8 cellular contexts compared by ENCODE assay signal in genomic region chr19:18304496-18305312, GRCh38. TPM values are rescaled to one million over a fixed set of nuclear protein-coding genes. Genes with fewer than 3 reads are reported as not detected.
DNase-seq lines count a peak whose midpoint lies in the region; ATAC-seq and TF ChIP-seq lines count a peak whose summit lies in the region.

No MANE protein-coding gene starts in this region.

- peaks cover 3% of the 10 kb centered on the region for H3K36me3 Mint-ChIP-seq in type B pancreatic cell

- H3K27ac ChIP-seq in adipose tissue (ENCODE audit: low read depth, low read length) = peak overlapping the region; percentile 87

- H3K9me3 Mint-ChIP-seq in type B pancreatic cell = no peaks in the 10 kb centered on the region

- H3K27ac Mint-ChIP-seq in type B pancreatic cell = peak overlapping the region; percentile 90

- intact Hi-C loops in left cardiac atrium (cut with DNase I) = loop anchor here in 1 of 2 donors (2.0 kb wide), 1 partner anchor 18 kb away; the partner anchor contains the start of gene LSM4

- peaks cover 24% of the 10 kb centered on the region for H3K4me1 Mint-ChIP-seq in type B pancreatic cell (ENCODE audit: unreplicated experiment)

- TF ChIP-seq CTCF in GM10266 (IDR thresholded peaks at IDR 0.05; ENCODE audit: control insufficient read depth, insufficient read depth, low read depth, missing control alignments) (no peak), type B pancreatic cell (conservative IDR thresholded peaks at IDR 0.05) (no peak)

- H3K27me3 Mint-ChIP-seq in type B pancreatic cell = no peaks in the 10 kb centered on the region

- WGBS in adipose tissue, 3 donors = 0 to 33% (median 1%) methylated on average over 25 to 29 of the region's 29 CpGs

- peak; percentile 88 for DNase-seq in GM10266 (ENCODE audit: extremely low spot score)
- DNase-seq in T follicular helper cell (ENCODE audit: low read depth) = peak; percentile 71
- DNase-seq in left cardiac atrium = peak; percentile 93
- peak; percentile 75 for DNase-seq in pons (ENCODE audit: low spot score)
- no peak for DNase-seq in type B pancreatic cell (ENCODE audit: extremely low spot score, unreplicated experiment)
- DNase-seq in NCI-H1930 (lab: John Stamatoyannopoulos, UW) = no peak

- H3K4me3 Mint-ChIP-seq in type B pancreatic cell = peak overlapping the region; percentile 82

- peak; percentile 49 for ATAC-seq in HG03432 (IDR thresholded peaks at IDR 0.05; ENCODE audit: unreplicated experiment)
- ATAC-seq in left cardiac atrium = peak; percentile 84 to 89

RNA-seq across cellular contexts. Expression of gene LSM4, which starts 18.2 kb away (rescaled TPM):
- 100 to 1,000 TPM in 2 of 3 donors, 10 to 100 TPM in 1; 46.3 to 118 (median 100) TPM for polyA plus RNA-seq in adipose tissue
- total RNA-seq in left cardiac atrium (10 to 100 TPM; 68.9 to 79.0 TPM), type B pancreatic cell (ENCODE audit: low replicate concordance) (196 and 223 TPM in 2 replicates)

RNA-seq across cellular contexts. Expression of gene JUND, which starts 23.3 kb away (rescaled TPM):
- 100 to 1,000 TPM; 165 to 392 (median 214) TPM for polyA plus RNA-seq in adipose tissue
- total RNA-seq in left cardiac atrium = 100 to 1,000 TPM; 122 to 169 TPM
- 126 and 232 TPM in 2 replicates for total RNA-seq in type B pancreatic cell (ENCODE audit: low replicate concordance)

RNA-seq across cellular contexts. Expression of gene IQCN, which starts 30.5 kb away (rescaled TPM):
- 10 to 100 TPM in 1 of 3 donors, 1 to 10 TPM in 2; 1.3 to 11.2 (median 1.7) TPM for polyA plus RNA-seq in adipose tissue
- total RNA-seq in left cardiac atrium = 1 to 10 TPM in 1 of 2 donors, under 1 TPM in 1; 0.91 to 1.3 TPM
- total RNA-seq in type B pancreatic cell (ENCODE audit: low replicate concordance) = 7.8 and 10.2 TPM in 2 replicates

RNA-seq across cellular contexts. Expression of gene PGPEP1, which starts 35.7 kb away (rescaled TPM):
- polyA plus RNA-seq in adipose tissue = 10 to 100 TPM in 2 of 3 donors, 1 to 10 TPM in 1; 9.1 to 17.2 (median 14.5) TPM
- total RNA-seq in left cardiac atrium (10 to 100 TPM; 27.5 to 34.7 TPM), type B pancreatic cell (ENCODE audit: low replicate concordance) (28.8 and 46.7 TPM in 2 replicates)

Comparison
In these comparisons a context has a peak if more than half of its experiments do, and no peak if none do; other contexts are left out.
1. DNase-seq: peak in GM10266 (single experiment), T follicular helper cell (single experiment), left cardiac atrium (single experiment) and pons (single experiment); none in type B pancreatic cell (single experiment) and NCI-H1930 (0 of 2).